In genomic region chr10:116105259-116105658, GRCh38 we compare ENCODE assay signal across 24 cellular contexts.
"Had no signal": no experiment of that assay in that cellular context is flagged by ENCODE, and none has a peak within 500 bp of the region (broad histone marks: within the 10 kb centered on the region; RNA-seq: fewer than 3 reads in every experiment).

No MANE protein-coding gene starts in this region.

- H3K27me3 ChIP-seq: colonic mucosa, esophagus muscularis mucosa, foreskin keratinocyte, sigmoid colon, tibial nerve, upper lobe of left lung, vagina had no signal

- ATAC-seq: foreskin keratinocyte; gastroesophageal sphincter; heart right ventricle; left lobe of liver; naive thymus-derived CD8-positive, alpha-beta T cell; right cardiac atrium; stimulated activated effector memory CD8-positive, alpha-beta T cell treated with anti-CD3 and anti-CD28 coated beads, Interleukin-12 subunit alpha, Interleukin-12 subunit beta, amount 100 ng/mL, for 72 hours had no signal

- H3K36me3 ChIP-seq: colonic mucosa, esophagus muscularis mucosa, gastroesophageal sphincter, heart right ventricle, prostate gland, sigmoid colon, thoracic aorta, tibial nerve, upper lobe of left lung, vagina had no signal

- H3K9me3 ChIP-seq: colonic mucosa, esophagus muscularis mucosa, gastroesophageal sphincter, heart right ventricle, prostate gland, sigmoid colon, thoracic aorta, tibial nerve, upper lobe of left lung, vagina had no signal

- H3K4me1 ChIP-seq: colonic mucosa, esophagus muscularis mucosa, foreskin keratinocyte, gastroesophageal sphincter, heart right ventricle, prostate gland, tibial nerve, upper lobe of left lung, vagina had no signal

- H3K4me3 ChIP-seq: colonic mucosa, esophagus muscularis mucosa, gastroesophageal sphincter, heart right ventricle, prostate gland, sigmoid colon, thoracic aorta, tibial nerve, upper lobe of left lung, vagina had no signal

- DNase-seq: colonic mucosa; effector memory CD4-positive, alpha-beta T cell; foreskin keratinocyte; glutamatergic neuron; heart right ventricle; hippocampal formation; mammary epithelial cell; naive thymus-derived CD8-positive, alpha-beta T cell; nephron progenitor cell; nucleus accumbens; right cardiac atrium; sigmoid colon; stimulated activated CD4-positive, alpha-beta T cell treated with anti-CD3 and anti-CD28 coated beads, Interleukin-2, amount 100 ng/mL, for 24 hours; stimulated activated CD4-positive, alpha-beta T cell treated with anti-CD3 and anti-CD28 coated beads, Interleukin-4, amount 100 ng/mL, for 24 hours; stimulated activated naive CD4-positive, alpha-beta T cell treated with Interleukin-2 at 50 U/mL for 16 hours; upper lobe of left lung had no signal

- H3K27ac ChIP-seq: colonic mucosa, esophagus muscularis mucosa, foreskin keratinocyte, gastroesophageal sphincter, heart right ventricle, prostate gland, sigmoid colon, thoracic aorta, tibial nerve, upper lobe of left lung, vagina had no signal
